Comparison of ENCODE assay signal across 16 cellular contexts in genomic region chr5:178212241-178213002, GRCh38. TPM values are rescaled to one million over a fixed set of nuclear protein-coding genes. Genes with fewer than 3 reads are reported as not detected.
A peak's percentile ranks its signal among the peaks of the same experiment; 100 is the strongest.
DNase-seq lines count a peak whose midpoint lies in the region; ATAC-seq, FAIRE-seq and TF ChIP-seq lines count a peak whose summit lies in the region.
"Had no signal": no experiment of that assay in that cellular context is flagged by ENCODE, and none has a peak within 500 bp of the region (broad histone marks: within the 10 kb centered on the region; RNA-seq: fewer than 3 reads in every experiment).

No MANE protein-coding gene starts in this region.

- no TSS peak for BruUV-seq in GM12878 (replicated peaks; lab: Mats Ljungman, UMichigan)

- no peak for TF ChIP-seq CTCF in GM12878 (IDR thresholded peaks at IDR 0.05 in 2 of 3, conservative IDR thresholded peaks at IDR 0.05 in 1 of 3; ENCODE audit: control insufficient read depth in 2 of 3, extremely low read depth in 1 of 3, insufficient read depth in 1 of 3, low read depth in 3 of 3, low read length in 3 of 3)
- TF ChIP-seq CTCF in progenitor cell of endocrine pancreas (IDR thresholded peaks at IDR 0.05; ENCODE audit: unreplicated experiment), result no peak

- peaks cover 55% of the 10 kb centered on the region for H3K36me3 Mint-ChIP-seq in activated T-cell treated with anti-CD3 and anti-CD28 coated beads, Interleukin-2, amount 50 U/mL, for 4 hours (ENCODE audit: insufficient read depth)
- peaks cover 27% of the 10 kb centered on the region for H3K36me3 Mint-ChIP-seq in progenitor cell of endocrine pancreas (ENCODE audit: insufficient read depth)

- no peak overlapping the region for H3K4me3 ChIP-seq in Karpas-422 (ENCODE audit: low read length)
- H3K4me3 ChIP-seq in GM12878, result no peak overlapping the region
- H3K4me3 ChIP-seq in MG63, result no peak overlapping the region

- no peak for TF ChIP-seq RAD21 in GM12878 (IDR thresholded peaks at IDR 0.05; ENCODE audit: insufficient read depth, low read depth, low read length)

- no peak for TF ChIP-seq EP300 in GM12878 (IDR thresholded peaks at IDR 0.05; ENCODE audit: borderline replicate concordance in 1 of 2, control insufficient read depth in 1 of 2, low read depth in 2 of 2, low read length in 2 of 2)

- H3K9ac ChIP-seq in Karpas-422 (ENCODE audit: low read length) (no peak overlapping the region), GM12878 (ENCODE audit: control insufficient read depth, insufficient read depth, low read length) (no peak overlapping the region)

- H3K27me3 Mint-ChIP-seq in activated T-cell treated with anti-CD3 and anti-CD28 coated beads, Interleukin-2, amount 50 U/mL, for 4 hours (ENCODE audit: low read depth), result no peaks in the 10 kb centered on the region
- H3K27me3 Mint-ChIP-seq in progenitor cell of endocrine pancreas, result no peaks in the 10 kb centered on the region
- H3K27me3 Mint-ChIP-seq: stimulated activated memory B cell treated with anti-CD40 and anti-IgM and Interleukin-4, amounts not matched to agents 10 μg/mL and 1 μg/mL and 100 μg/mL, for 72 hours had no signal

- CTCF ChIA-PET in GM12878 (lab: Yijun Ruan, JAX), result no interaction called here

- H3K4me3 Mint-ChIP-seq in activated T-cell treated with anti-CD3 and anti-CD28 coated beads, Interleukin-2, amount 50 U/mL, for 4 hours, result no peak overlapping the region
- H3K4me3 Mint-ChIP-seq in progenitor cell of endocrine pancreas (ENCODE audit: low read depth), result no peak overlapping the region
- H3K4me3 Mint-ChIP-seq: stimulated activated memory B cell treated with anti-CD40 and anti-IgM and Interleukin-4, amounts not matched to agents 10 μg/mL and 1 μg/mL and 100 μg/mL, for 72 hours had no signal

- H3K4me1 ChIP-seq in Karpas-422 (ENCODE audit: low read length), result peaks cover 49% of the 10 kb centered on the region
- H3K4me1 ChIP-seq in GM12878 (ENCODE audit: control insufficient read depth, insufficient read depth, low read length), result peaks cover 6% of the 10 kb centered on the region

- H3K4me1 Mint-ChIP-seq in activated T-cell treated with anti-CD3 and anti-CD28 coated beads, Interleukin-2, amount 50 U/mL, for 4 hours (ENCODE audit: low read depth), result peaks cover 23% of the 10 kb centered on the region
- peaks cover 4% of the 10 kb centered on the region for H3K4me1 Mint-ChIP-seq in progenitor cell of endocrine pancreas (ENCODE audit: low read depth)

- H3K4me2 ChIP-seq in Karpas-422 (ENCODE audit: low read depth, low read length, poor library complexity, severe bottlenecking) (no peak overlapping the region), GM12878 (ENCODE audit: control insufficient read depth, insufficient read depth) (no peak overlapping the region)

- 61% methylated on average over 3 of the region's 3 CpGs for WGBS in GM12878 (ENCODE audit: insufficient coverage, insufficient replicate concordance, low lambda C conversion rate, missing lambda C conversion rate)

- in situ Hi-C loops in GM12878 (cut with MboI), result no loop called here

- no peaks in the 10 kb centered on the region for H3K9me3 ChIP-seq in Karpas-422 (ENCODE audit: low read length)
- H3K9me3 ChIP-seq in GM12878 (replicated peaks; ENCODE audit: control insufficient read depth, insufficient read depth, low read length), result no peaks in the 10 kb centered on the region
- H3K9me3 ChIP-seq in MG63, result no peaks in the 10 kb centered on the region

- peaks cover 46% of the 10 kb centered on the region for H3K36me3 ChIP-seq in Karpas-422 (ENCODE audit: insufficient read depth, low read length)
- peaks cover 57 to 58% of the 10 kb centered on the region in 2 experiments for H3K36me3 ChIP-seq in GM12878 (ENCODE audit: control insufficient read depth in 2 of 2, insufficient read depth in 2 of 2, low read length in 1 of 2)
- H3K36me3 ChIP-seq in MG63, result peaks cover 100% of the 10 kb centered on the region

- peak; percentile 3 for ATAC-seq in activated T-cell treated with anti-CD3 and anti-CD28 coated beads, Interleukin-2, amount 50 U/mL, for 4 hours
- peak; percentile 2 for ATAC-seq in GM12878
- ATAC-seq in GM19328 (IDR thresholded peaks at IDR 0.05; ENCODE audit: unreplicated experiment), result no peak
- ATAC-seq: esophagus mucosa; stimulated activated memory B cell treated with anti-CD40 and anti-IgM and Interleukin-4, amounts not matched to agents 10 μg/mL and 1 μg/mL and 100 μg/mL, for 72 hours had no signal

- peak; percentile 24 for TF ChIP-seq POLR2A in GM12878 (IDR thresholded peaks at IDR 0.05; ENCODE audit: low read depth, low read length)

- H3K27ac ChIP-seq in Karpas-422 (ENCODE audit: low read length), result peak overlapping the region; percentile 44; the same call in 1 of the 2 replicates
- no peak overlapping the region for H3K27ac ChIP-seq in GM12878 (ENCODE audit: control insufficient read depth, insufficient read depth)

- no peak for FAIRE-seq in GM12878 (lab: Jason Lieb, UNC)

- peaks cover 14% of the 10 kb centered on the region for H3K79me2 ChIP-seq in Karpas-422 (ENCODE audit: low read length)
- peaks cover 26% of the 10 kb centered on the region for H3K79me2 ChIP-seq in GM12878 (ENCODE audit: control insufficient read depth, insufficient read depth, low read length)

- H3K9me3 Mint-ChIP-seq in activated T-cell treated with anti-CD3 and anti-CD28 coated beads, Interleukin-2, amount 50 U/mL, for 4 hours, result no peaks in the 10 kb centered on the region
- H3K9me3 Mint-ChIP-seq in progenitor cell of endocrine pancreas (ENCODE audit: low read depth), result no peaks in the 10 kb centered on the region
- H3K9me3 Mint-ChIP-seq: stimulated activated memory B cell treated with anti-CD40 and anti-IgM and Interleukin-4, amounts not matched to agents 10 μg/mL and 1 μg/mL and 100 μg/mL, for 72 hours had no signal

- RAD21 ChIA-PET in GM12878 (lab: Charles Lee; ENCODE audit: unreplicated experiment), result no interaction called here

- peaks cover 38% of the 10 kb centered on the region for H4K20me1 ChIP-seq in Karpas-422 (ENCODE audit: insufficient read depth, low read depth, low read length)
- peaks cover 8% of the 10 kb centered on the region for H4K20me1 ChIP-seq in GM12878 (ENCODE audit: control insufficient read depth, insufficient read depth)

- POLR2A ChIA-PET in GM12878 (lab: Charles Lee), result interaction anchor here (2.0 kb wide), 1 partner anchor 20 kb away, joined by 4 read pairs; the partner anchor contains the start of gene PHYKPL

- H2AFZ ChIP-seq in Karpas-422 (ENCODE audit: low read length) (no peak overlapping the region), GM12878 (ENCODE audit: control insufficient read depth, low read depth, low read length) (no peak overlapping the region)

- H3K27me3 ChIP-seq in Karpas-422 (ENCODE audit: low read length) (no peaks in the 10 kb centered on the region), GM12878 (replicated peaks in 1 of 2; ENCODE audit: control insufficient read depth in 2 of 2, insufficient read depth in 2 of 2, low read length in 1 of 2) (no peaks in the 10 kb centered on the region), MG63 (no peaks in the 10 kb centered on the region)

- no peak for DNase-seq in activated T-cell treated with anti-CD3 and anti-CD28 coated beads, Interleukin-2, amount 50 U/mL, for 4 hours
- DNase-seq in activated T-cell treated with anti-CD3 and anti-CD28 coated beads, Interleukin-2, amount 50 U/mL, for 48 hours, result no peak
- peak; percentile 61 for DNase-seq in Karpas-422
- DNase-seq in GM12878 (ENCODE audit: low read depth, low spot score), result no peak
- no peak for DNase-seq in progenitor cell of endocrine pancreas (ENCODE audit: low spot score, unreplicated experiment)
- DNase-seq in MG63, result no peak
- DNase-seq in HCEC 1CT, result no peak
- DNase-seq: central memory CD4-positive, alpha-beta T cell; NCI-H774 had no signal

- H3K9me2 ChIP-seq in Karpas-422 (replicated peaks; ENCODE audit: insufficient read depth, low read length), result no peaks in the 10 kb centered on the region

- peak overlapping the region; percentile 45 for H3K27ac Mint-ChIP-seq in progenitor cell of endocrine pancreas

- SMC1A ChIA-PET in GM12878 (lab: Charles Lee; ENCODE audit: uncharacterized antibody, unreplicated experiment), result no interaction called here

- intact Hi-C loops in GM12878 (cut with micrococcal nuclease; ENCODE audit: unreplicated experiment), result no loop called here

RNA-seq across cellular contexts. Expression of gene HNRNPAB, which starts 8.1 kb away (rescaled TPM):
- 100 to 1,000 TPM; 646 to 699 (median 679) TPM for total RNA-seq in activated T-cell treated with anti-CD3 and anti-CD28 coated beads, Interleukin-2, amount 50 U/mL, for 4 hours
- 75.7 and 136 TPM in 2 replicates for total RNA-seq in Karpas-422 (2014; rRNA removed; shearing (Covaris generic); ENCODE audit: low replicate concordance)
- 21.9 and 24.9 TPM in 2 replicates for total RNA-seq in GM12878 (2013; cell fraction: nucleolus; rRNA removed)
- total RNA-seq in GM12878 (2014; rRNA removed) (120 and 134 TPM in 2 replicates), GM12878 (2014; rRNA removed; fragmentation: Illumina TruSeq; extraction: Trizol) (167 and 175 TPM in 2 replicates), GM12878 (2021) (311 and 330 TPM in 2 replicates), progenitor cell of endocrine pancreas (214 and 223 TPM in 2 replicates)
- 118 TPM for polyA plus RNA-seq in GM12878 (2011; ENCODE audit: low read depth)
- polyA plus RNA-seq in GM12878 (2011; rRNA removed) (193 and 198 TPM in 2 replicates), GM12878 (2014; fragmentation: Illumina TruSeq; extraction: Trizol) (262 and 268 TPM in 2 replicates), GM12878 (2014; fragmentation: Nextera tagmentation; extraction: Ambion mirVana) (10 to 100 TPM; 42.3 to 77.6 TPM), GM12878 (2014; rRNA removed) (299 and 332 TPM in 2 replicates), GM12878 (2016; fragmentation: Nextera tagmentation; extraction: Ambion mirVana) (100 to 1,000 TPM; 269 to 302 TPM)
- polyA plus RNA-seq in GM12878 (2011; cell fraction: cytosol; rRNA removed), result 148 and 169 TPM in 2 replicates
- polyA plus RNA-seq in GM12878 (2011; cell fraction: nucleus; rRNA removed), result 78.5 and 127 TPM in 2 replicates
- polyA plus RNA-seq in GM12878 (2012), result 119 and 164 TPM in 2 replicates
- 56.9 and 60.6 TPM in 2 replicates for polyA minus RNA-seq in GM12878 (2011; rRNA and poly(A)+ RNA removed)
- 39.2 and 49.7 TPM in 2 replicates for polyA minus RNA-seq in GM12878 (2011; cell fraction: cytosol; rRNA and poly(A)+ RNA removed)
- 21.6 and 37.5 TPM in 2 replicates for polyA minus RNA-seq in GM12878 (2011; cell fraction: nucleus; rRNA and poly(A)+ RNA removed)
- total RNA-seq in MG63 (2014; rRNA removed; shearing (Covaris generic); ENCODE audit: low replicate concordance), result 250 and 316 TPM in 2 replicates

RNA-seq across cellular contexts. Expression of gene PHYKPL, which starts 20.2 kb away (rescaled TPM):
- 10 to 100 TPM; 46.7 to 53.2 (median 49.7) TPM for total RNA-seq in activated T-cell treated with anti-CD3 and anti-CD28 coated beads, Interleukin-2, amount 50 U/mL, for 4 hours
- 116 and 118 TPM in 2 replicates for total RNA-seq in Karpas-422 (2014; rRNA removed; shearing (Covaris generic); ENCODE audit: low replicate concordance)
- total RNA-seq in GM12878 (2013; cell fraction: nucleolus; rRNA removed), result 144 and 151 TPM in 2 replicates
- 25.2 and 26.6 TPM in 2 replicates for total RNA-seq in GM12878 (2014; rRNA removed)
- total RNA-seq in GM12878 (2014; rRNA removed; fragmentation: Illumina TruSeq; extraction: Trizol), result 23.3 and 23.5 TPM in 2 replicates
- total RNA-seq in GM12878 (2021), result 36.1 and 45.1 TPM in 2 replicates
- polyA plus RNA-seq in GM12878 (2011; ENCODE audit: low read depth), result 16.0 TPM
- 39.9 and 53.9 TPM in 2 replicates for polyA plus RNA-seq in GM12878 (2011; rRNA removed)
- polyA plus RNA-seq in GM12878 (2011; cell fraction: cytosol; rRNA removed), result 37.9 and 49.1 TPM in 2 replicates
- polyA plus RNA-seq in GM12878 (2011; cell fraction: nucleus; rRNA removed), result 213 and 242 TPM in 2 replicates
- 34.1 and 38.8 TPM in 2 replicates for polyA plus RNA-seq in GM12878 (2012)
- polyA plus RNA-seq in GM12878 (2014; fragmentation: Illumina TruSeq; extraction: Trizol), result 17.3 and 22.9 TPM in 2 replicates
- 1 to 10 TPM; 4.5 to 7.9 TPM for polyA plus RNA-seq in GM12878 (2014; fragmentation: Nextera tagmentation; extraction: Ambion mirVana)
- polyA plus RNA-seq in GM12878 (2014; rRNA removed), result 40.6 and 42.3 TPM in 2 replicates
- 10 to 100 TPM; 26.0 to 29.0 TPM for polyA plus RNA-seq in GM12878 (2016; fragmentation: Nextera tagmentation; extraction: Ambion mirVana)
- 63.2 and 88.8 TPM in 2 replicates for polyA minus RNA-seq in GM12878 (2011; rRNA and poly(A)+ RNA removed)
- polyA minus RNA-seq in GM12878 (2011; cell fraction: cytosol; rRNA and poly(A)+ RNA removed), result 9.1 and 13.4 TPM in 2 replicates
- 79.1 and 138 TPM in 2 replicates for polyA minus RNA-seq in GM12878 (2011; cell fraction: nucleus; rRNA and poly(A)+ RNA removed)
- total RNA-seq in progenitor cell of endocrine pancreas, result 113 and 123 TPM in 2 replicates
- 37.7 and 50.9 TPM in 2 replicates for total RNA-seq in MG63 (2014; rRNA removed; shearing (Covaris generic); ENCODE audit: low replicate concordance)

RNA-seq across cellular contexts. Expression of gene GMCL2, which starts 25.3 kb away (rescaled TPM):
- not detected for total RNA-seq in activated T-cell treated with anti-CD3 and anti-CD28 coated beads, Interleukin-2, amount 50 U/mL, for 4 hours
- not detected in 2 replicates for total RNA-seq in Karpas-422 (2014; rRNA removed; shearing (Covaris generic); ENCODE audit: low replicate concordance)
- not detected in 2 replicates for total RNA-seq in GM12878 (2013; cell fraction: nucleolus; rRNA removed)
- total RNA-seq in GM12878 (2014; rRNA removed) (not detected in 2 replicates), GM12878 (2014; rRNA removed; fragmentation: Illumina TruSeq; extraction: Trizol) (not detected in 2 replicates), GM12878 (2021) (not detected in 2 replicates), progenitor cell of endocrine pancreas (not detected in 2 replicates)
- not detected for polyA plus RNA-seq in GM12878 (2011; ENCODE audit: low read depth)
- polyA plus RNA-seq in GM12878 (2011; rRNA removed) (0.04 TPM in 1 of 2 replicates, not detected in the other), GM12878 (2014; fragmentation: Illumina TruSeq; extraction: Trizol) (not detected in 2 replicates), GM12878 (2014; fragmentation: Nextera tagmentation; extraction: Ambion mirVana) (not detected), GM12878 (2014; rRNA removed) (not detected in 2 replicates), GM12878 (2016; fragmentation: Nextera tagmentation; extraction: Ambion mirVana) (under 1 TPM in 1 of 2 experiments, not detected in 1; 0.07 TPM)
- polyA plus RNA-seq in GM12878 (2011; cell fraction: cytosol; rRNA removed), result not detected in 2 replicates
- polyA plus RNA-seq in GM12878 (2011; cell fraction: nucleus; rRNA removed), result not detected in 2 replicates
- not detected in 2 replicates for polyA plus RNA-seq in GM12878 (2012)
- not detected in 2 replicates for polyA minus RNA-seq in GM12878 (2011; rRNA and poly(A)+ RNA removed)
- polyA minus RNA-seq in GM12878 (2011; cell fraction: cytosol; rRNA and poly(A)+ RNA removed), result not detected in 2 replicates
- not detected in 2 replicates for polyA minus RNA-seq in GM12878 (2011; cell fraction: nucleus; rRNA and poly(A)+ RNA removed)
- not detected in 2 replicates for total RNA-seq in MG63 (2014; rRNA removed; shearing (Covaris generic); ENCODE audit: low replicate concordance)
- total RNA-seq: Daoy, esophagus mucosa, lung microvascular endothelial cell, pulmonary artery endothelial cell, SK-MEL-5 had no signal

RNA-seq across cellular contexts. Expression of gene NHP2, which starts 58.7 kb away (rescaled TPM):
- 100 to 1,000 TPM; 373 to 417 (median 409) TPM for total RNA-seq in activated T-cell treated with anti-CD3 and anti-CD28 coated beads, Interleukin-2, amount 50 U/mL, for 4 hours
- 264 and 330 TPM in 2 replicates for total RNA-seq in Karpas-422 (2014; rRNA removed; shearing (Covaris generic); ENCODE audit: low replicate concordance)
- 53.0 and 54.1 TPM in 2 replicates for total RNA-seq in GM12878 (2013; cell fraction: nucleolus; rRNA removed)
- 284 and 305 TPM in 2 replicates for total RNA-seq in GM12878 (2014; rRNA removed)
- 132 and 163 TPM in 2 replicates for total RNA-seq in GM12878 (2014; rRNA removed; fragmentation: Illumina TruSeq; extraction: Trizol)
- 233 TPM in 2 replicates for total RNA-seq in GM12878 (2021)
- 141 TPM for polyA plus RNA-seq in GM12878 (2011; ENCODE audit: low read depth)
- polyA plus RNA-seq in GM12878 (2011; rRNA removed), result 112 and 130 TPM in 2 replicates
- polyA plus RNA-seq in GM12878 (2011; cell fraction: cytosol; rRNA removed), result 200 and 227 TPM in 2 replicates
- 129 and 130 TPM in 2 replicates for polyA plus RNA-seq in GM12878 (2011; cell fraction: nucleus; rRNA removed)
- polyA plus RNA-seq in GM12878 (2012), result 153 and 166 TPM in 2 replicates
- 46.4 and 97.3 TPM in 2 replicates for polyA plus RNA-seq in GM12878 (2014; fragmentation: Illumina TruSeq; extraction: Trizol)
- polyA plus RNA-seq in GM12878 (2014; fragmentation: Nextera tagmentation; extraction: Ambion mirVana), result 100 to 1,000 TPM in 1 of 2 experiments, 10 to 100 TPM in 1; 39.2 to 127 TPM
- 277 and 301 TPM in 2 replicates for polyA plus RNA-seq in GM12878 (2014; rRNA removed)
- polyA plus RNA-seq in GM12878 (2016; fragmentation: Nextera tagmentation; extraction: Ambion mirVana), result 100 to 1,000 TPM; 485 to 513 TPM
- polyA minus RNA-seq in GM12878 (2011; rRNA and poly(A)+ RNA removed), result 50.3 and 72.8 TPM in 2 replicates
- polyA minus RNA-seq in GM12878 (2011; cell fraction: cytosol; rRNA and poly(A)+ RNA removed), result 57.3 and 62.9 TPM in 2 replicates
- polyA minus RNA-seq in GM12878 (2011; cell fraction: nucleus; rRNA and poly(A)+ RNA removed), result 35.5 and 50.4 TPM in 2 replicates
- total RNA-seq in progenitor cell of endocrine pancreas, result 114 and 119 TPM in 2 replicates
- 441 and 476 TPM in 2 replicates for total RNA-seq in MG63 (2014; rRNA removed; shearing (Covaris generic); ENCODE audit: low replicate concordance)
